Comparison of ENCODE assay signal across 9 cellular contexts in genomic region chr3:129226374-129226773, GRCh38. TPM values are rescaled to one million over a fixed set of nuclear protein-coding genes. Genes with fewer than 3 reads are reported as not detected.
DNase-seq lines count a peak whose midpoint lies in the region; ATAC-seq and TF ChIP-seq lines count a peak whose summit lies in the region.
"Had no signal": no experiment of that assay in that cellular context is flagged by ENCODE, and none has a peak within 500 bp of the region (broad histone marks: within the 10 kb centered on the region; RNA-seq: fewer than 3 reads in every experiment).

No MANE protein-coding gene starts in this region.

- H3K4me1 Mint-ChIP-seq in activated CD4-positive, alpha-beta memory T cell treated with anti-CD3 and anti-CD28 coated beads, Interleukin-2, amount 10 ng/mL, durations not matched to agents 7 days and 5 days, result peaks cover 62% of the 10 kb centered on the region
- H3K4me1 Mint-ChIP-seq in activated CD4-positive, alpha-beta memory T cell treated with anti-CD3 and anti-CD28 coated beads for 36 hours (ENCODE audit: low read depth), result peaks cover 25% of the 10 kb centered on the region
- H3K4me1 Mint-ChIP-seq in activated T-cell treated with anti-CD3 and anti-CD28 coated beads, Interleukin-2, amount 50 U/mL, for 72 hours (ENCODE audit: low read depth), result peaks cover 46% of the 10 kb centered on the region

- peaks cover 3 to 10% of the 10 kb centered on the region in 2 donors for H3K4me1 ChIP-seq in ascending aorta
- H3K4me1 ChIP-seq in urinary bladder (ENCODE audit: insufficient read depth), result peaks cover 2% of the 10 kb centered on the region

- intact Hi-C loops in activated CD4-positive, alpha-beta memory T cell treated with anti-CD3 and anti-CD28 coated beads for 36 hours (cut with micrococcal nuclease), result no loop called here
- intact Hi-C loops in ascending aorta (cut with DNase I), result loop anchor here (5.0 kb wide), 1 partner anchor 44 kb away; the partner anchor contains the start of gene CNBP

- no peak overlapping the region for H3K4me3 Mint-ChIP-seq in activated CD4-positive, alpha-beta memory T cell treated with anti-CD3 and anti-CD28 coated beads, Interleukin-2, amount 10 ng/mL, durations not matched to agents 7 days and 5 days
- no peak overlapping the region for H3K4me3 Mint-ChIP-seq in activated CD4-positive, alpha-beta memory T cell treated with anti-CD3 and anti-CD28 coated beads for 36 hours
- peak overlapping the region in 1 of 2 donors; percentile 3 for H3K4me3 Mint-ChIP-seq in activated T-cell treated with anti-CD3 and anti-CD28 coated beads, Interleukin-2, amount 50 U/mL, for 72 hours
- H3K4me3 Mint-ChIP-seq: natural killer cell treated with Interleukin-12 subunit alpha and Interleukin-12 subunit beta and Interleukin-15 and Interleukin-18, amount 100 ng/mL, for 72 hours had no signal

- peak; percentile 31 for ATAC-seq in left lobe of liver
- ATAC-seq in activated T-cell treated with anti-CD3 and anti-CD28 coated beads, Interleukin-2, amount 50 U/mL, for 72 hours (replicated peaks in 1 of 2), result no peak

- no peak for TF ChIP-seq CTCF in ascending aorta (IDR thresholded peaks at IDR 0.05)

- no peaks in the 10 kb centered on the region for H3K36me3 Mint-ChIP-seq in activated CD4-positive, alpha-beta memory T cell treated with anti-CD3 and anti-CD28 coated beads, Interleukin-2, amount 10 ng/mL, durations not matched to agents 7 days and 5 days (ENCODE audit: low read depth)
- H3K36me3 Mint-ChIP-seq in activated CD4-positive, alpha-beta memory T cell treated with anti-CD3 and anti-CD28 coated beads for 36 hours, result no peaks in the 10 kb centered on the region
- H3K36me3 Mint-ChIP-seq in activated T-cell treated with anti-CD3 and anti-CD28 coated beads, Interleukin-2, amount 50 U/mL, for 72 hours (ENCODE audit: insufficient read depth in 2 of 2), result no peaks in the 10 kb centered on the region
- H3K36me3 Mint-ChIP-seq: natural killer cell treated with Interleukin-12 subunit alpha and Interleukin-12 subunit beta and Interleukin-15 and Interleukin-18, amount 100 ng/mL, for 72 hours had no signal

- no peak overlapping the region for H3K4me3 ChIP-seq in ascending aorta
- no peak overlapping the region for H3K4me3 ChIP-seq in urinary bladder (ENCODE audit: low read depth, low read length)

- H3K36me3 ChIP-seq in ascending aorta (no peaks in the 10 kb centered on the region), urinary bladder (ENCODE audit: insufficient read depth) (no peaks in the 10 kb centered on the region)

- no peaks in the 10 kb centered on the region for H3K9me3 Mint-ChIP-seq in activated CD4-positive, alpha-beta memory T cell treated with anti-CD3 and anti-CD28 coated beads, Interleukin-2, amount 10 ng/mL, durations not matched to agents 7 days and 5 days
- H3K9me3 Mint-ChIP-seq in activated CD4-positive, alpha-beta memory T cell treated with anti-CD3 and anti-CD28 coated beads for 36 hours, result no peaks in the 10 kb centered on the region
- no peaks in the 10 kb centered on the region for H3K9me3 Mint-ChIP-seq in activated T-cell treated with anti-CD3 and anti-CD28 coated beads, Interleukin-2, amount 50 U/mL, for 72 hours
- H3K9me3 Mint-ChIP-seq: natural killer cell treated with Interleukin-12 subunit alpha and Interleukin-12 subunit beta and Interleukin-15 and Interleukin-18, amount 100 ng/mL, for 72 hours had no signal

- 25% methylated on average over 6 of the region's 6 CpGs for WGBS in urinary bladder

- H3K9me3 ChIP-seq in ascending aorta, result no peaks in the 10 kb centered on the region

- CTCF ChIA-PET in activated CD4-positive, alpha-beta memory T cell treated with anti-CD3 and anti-CD28 coated beads, Interleukin-2, amount 10 ng/mL, durations not matched to agents 7 days and 5 days (lab: Charles Lee), result interaction anchor here (2.4 to 3.7 kb wide), 5 partner anchors 13 to 256 kb away, joined by 6 to 30 read pairs (median 14); partner anchors contain the start of gene CNBP
- CTCF ChIA-PET in activated CD4-positive, alpha-beta memory T cell treated with anti-CD3 and anti-CD28 coated beads for 36 hours (lab: Charles Lee), result interaction anchor here (0.7 to 1.2 kb wide), 3 partner anchors 13 to 173 kb away, joined by 3 read pairs; no protein-coding TSS in a partner anchor

- H3K27me3 Mint-ChIP-seq in activated CD4-positive, alpha-beta memory T cell treated with anti-CD3 and anti-CD28 coated beads, Interleukin-2, amount 10 ng/mL, durations not matched to agents 7 days and 5 days, result no peaks in the 10 kb centered on the region
- H3K27me3 Mint-ChIP-seq in activated CD4-positive, alpha-beta memory T cell treated with anti-CD3 and anti-CD28 coated beads for 36 hours, result no peaks in the 10 kb centered on the region
- H3K27me3 Mint-ChIP-seq in activated T-cell treated with anti-CD3 and anti-CD28 coated beads, Interleukin-2, amount 50 U/mL, for 72 hours (ENCODE audit: low read depth), result no peaks in the 10 kb centered on the region
- H3K27me3 Mint-ChIP-seq: natural killer cell treated with Interleukin-12 subunit alpha and Interleukin-12 subunit beta and Interleukin-15 and Interleukin-18, amount 100 ng/mL, for 72 hours had no signal

- DNase-seq in activated CD4-positive, alpha-beta memory T cell treated with anti-CD3 and anti-CD28 coated beads, Interleukin-2, amount 10 ng/mL, durations not matched to agents 7 days and 5 days, result peak; percentile 51
- no peak for DNase-seq in activated CD4-positive, alpha-beta memory T cell treated with anti-CD3 and anti-CD28 coated beads for 36 hours
- DNase-seq in ascending aorta (ENCODE audit: low spot score in 2 of 2) (peak; percentile 59 to 82), left lobe of liver (ENCODE audit: low spot score) (peak; percentile 62)
- DNase-seq in activated CD4-positive, alpha-beta T cell treated with anti-CD3 and anti-CD28 coated beads, Interleukin-2, amount 50 U/mL, for 48 hours, result no peak
- no peak for DNase-seq in activated T-cell treated with anti-CD3 and anti-CD28 coated beads, Interleukin-2, amount 50 U/mL, for 72 hours
- DNase-seq in stimulated activated CD4-positive, alpha-beta T cell treated with anti-CD3 and anti-CD28 coated beads, Interleukin-2, amount 100 ng/mL, for 24 hours, result no peak

- H3K27ac Mint-ChIP-seq in activated CD4-positive, alpha-beta memory T cell treated with anti-CD3 and anti-CD28 coated beads, Interleukin-2, amount 10 ng/mL, durations not matched to agents 7 days and 5 days, result peak overlapping the region; percentile 83
- H3K27ac Mint-ChIP-seq in activated CD4-positive, alpha-beta memory T cell treated with anti-CD3 and anti-CD28 coated beads for 36 hours, result no peak overlapping the region
- H3K27ac Mint-ChIP-seq in activated T-cell treated with anti-CD3 and anti-CD28 coated beads, Interleukin-2, amount 50 U/mL, for 72 hours, result no peak overlapping the region

- no peaks in the 10 kb centered on the region for H3K27me3 ChIP-seq in ascending aorta

- POLR2A ChIA-PET in activated CD4-positive, alpha-beta memory T cell treated with anti-CD3 and anti-CD28 coated beads, Interleukin-2, amount 10 ng/mL, durations not matched to agents 7 days and 5 days (lab: Charles Lee), result interaction anchor here (1.2 to 8.1 kb wide), 7 partner anchors 10 to 173 kb away, joined by 4 to 97 read pairs (median 11); partner anchors contain the start of genes CNBP and COPG1
- POLR2A ChIA-PET in activated CD4-positive, alpha-beta memory T cell treated with anti-CD3 and anti-CD28 coated beads for 36 hours (lab: Charles Lee), result interaction anchor here (0.6 kb wide), 1 partner anchor 173 kb away, joined by 5 read pairs; no protein-coding TSS in a partner anchor

- H3K27ac ChIP-seq in ascending aorta, result peak overlapping the region in 1 of 2 donors; percentile 53
- peak overlapping the region; percentile 61 for H3K27ac ChIP-seq in urinary bladder (ENCODE audit: low read depth)

RNA-seq across cellular contexts. Expression of gene COPG1, which starts 23.0 kb away (rescaled TPM):
- 100 to 1,000 TPM; 157 TPM for total RNA-seq in activated CD4-positive, alpha-beta memory T cell treated with anti-CD3 and anti-CD28 coated beads, Interleukin-2, amount 10 ng/mL, durations not matched to agents 7 days and 5 days
- 100 to 1,000 TPM; 154 to 162 TPM for total RNA-seq in activated CD4-positive, alpha-beta memory T cell treated with anti-CD3 and anti-CD28 coated beads for 36 hours
- total RNA-seq in ascending aorta (224 TPM), left lobe of liver (114 TPM), urinary bladder (127 TPM)
- polyA plus RNA-seq in urinary bladder, result 66.5 TPM
- 100 to 1,000 TPM; 183 to 205 TPM for total RNA-seq in activated T-cell treated with anti-CD3 and anti-CD28 coated beads, Interleukin-2, amount 50 U/mL, for 72 hours

RNA-seq across cellular contexts. Expression of gene CNBP, which starts 42.7 kb away (rescaled TPM):
- 100 to 1,000 TPM; 321 to 322 TPM for total RNA-seq in activated CD4-positive, alpha-beta memory T cell treated with anti-CD3 and anti-CD28 coated beads, Interleukin-2, amount 10 ng/mL, durations not matched to agents 7 days and 5 days
- 100 to 1,000 TPM; 342 to 348 TPM for total RNA-seq in activated CD4-positive, alpha-beta memory T cell treated with anti-CD3 and anti-CD28 coated beads for 36 hours
- total RNA-seq in ascending aorta (166 TPM), left lobe of liver (205 TPM), urinary bladder (237 TPM)
- polyA plus RNA-seq in urinary bladder, result 517 TPM
- 100 to 1,000 TPM; 450 to 480 TPM for total RNA-seq in activated T-cell treated with anti-CD3 and anti-CD28 coated beads, Interleukin-2, amount 50 U/mL, for 72 hours

RNA-seq across cellular contexts. Expression of gene HMCES, which starts 52.3 kb away (rescaled TPM):
- 10 to 100 TPM; 45.7 to 50.1 TPM for total RNA-seq in activated CD4-positive, alpha-beta memory T cell treated with anti-CD3 and anti-CD28 coated beads, Interleukin-2, amount 10 ng/mL, durations not matched to agents 7 days and 5 days
- total RNA-seq in activated CD4-positive, alpha-beta memory T cell treated with anti-CD3 and anti-CD28 coated beads for 36 hours, result 10 to 100 TPM; 58.4 to 61.5 TPM
- 11.2 TPM for total RNA-seq in ascending aorta
- total RNA-seq in left lobe of liver, result 19.1 TPM
- total RNA-seq in urinary bladder, result 15.9 TPM
- 33.9 TPM for polyA plus RNA-seq in urinary bladder
- total RNA-seq in activated T-cell treated with anti-CD3 and anti-CD28 coated beads, Interleukin-2, amount 50 U/mL, for 72 hours, result 10 to 100 TPM; 66.6 to 84.3 TPM

Comparison
In these comparisons a context has a peak if more than half of its experiments do, and no peak if none do; other contexts are left out.
1. DNase-seq: peak in activated CD4-positive, alpha-beta memory T cell treated with anti-CD3 and anti-CD28 coated beads, Interleukin-2, amount 10 ng/mL, durations not matched to agents 7 days and 5 days (single experiment), ascending aorta (2 of 2) and left lobe of liver (single experiment); none in activated CD4-positive, alpha-beta memory T cell treated with anti-CD3 and anti-CD28 coated beads for 36 hours (single experiment), activated CD4-positive, alpha-beta T cell treated with anti-CD3 and anti-CD28 coated beads, Interleukin-2, amount 50 U/mL, for 48 hours (0 of 2), activated T-cell treated with anti-CD3 and anti-CD28 coated beads, Interleukin-2, amount 50 U/mL, for 72 hours (0 of 2) and stimulated activated CD4-positive, alpha-beta T cell treated with anti-CD3 and anti-CD28 coated beads, Interleukin-2, amount 100 ng/mL, for 24 hours (0 of 2).